ENCODE assay signal across 27 cellular contexts in genomic region chr10:60254776-60255175, GRCh38.
"Had no signal": no experiment of that assay in that cellular context is flagged by ENCODE, and none has a peak within 500 bp of the region (broad histone marks: within the 10 kb centered on the region; RNA-seq: fewer than 3 reads in every experiment).

No MANE protein-coding gene starts in this region.

- H3K9me3 ChIP-seq: stomach, suprapubic skin, testis, thoracic aorta, thyroid gland, tibial artery, tibial nerve, transverse colon, upper lobe of left lung, upper lobe of right lung, uterus, vagina had no signal

- H3K4me3 ChIP-seq: stomach, suprapubic skin, testis, thoracic aorta, thyroid gland, tibial artery, tibial nerve, transverse colon, upper lobe of left lung, upper lobe of right lung, uterus, vagina had no signal

- H3K27ac ChIP-seq: stomach, suprapubic skin, testis, thoracic aorta, thyroid gland, tibial artery, tibial nerve, transverse colon, upper lobe of left lung, upper lobe of right lung, uterus, vagina had no signal

- ATAC-seq: stimulated activated effector memory CD8-positive, alpha-beta T cell treated with anti-CD3 and anti-CD28 coated beads, Interleukin-12 subunit alpha, Interleukin-12 subunit beta, amount 100 ng/mL, for 72 hours; stimulated activated memory B cell treated with anti-CD40 and anti-IgM and Interleukin-4, amounts not matched to agents 10 μg/mL and 1 μg/mL and 100 μg/mL, for 72 hours; stimulated activated naive CD8-positive, alpha-beta T cell treated with anti-CD3 and anti-CD28 coated beads, Interleukin-15, amount 100 ng/mL, for 72 hours; stimulated activated naive CD8-positive, alpha-beta T cell treated with anti-CD3 and anti-CD28 coated beads, Interleukin-15, Interleukin-2, amounts not matched to agents 100 U/mL and 50 U/mL, for 24 hours; upper lobe of right lung had no signal

- H3K36me3 ChIP-seq: stomach, suprapubic skin, thoracic aorta, thyroid gland, tibial artery, tibial nerve, transverse colon, upper lobe of left lung, upper lobe of right lung, uterus, vagina had no signal

- H3K36me3 Mint-ChIP-seq: stimulated activated effector memory CD8-positive, alpha-beta T cell treated with anti-CD3 and anti-CD28 coated beads, Interleukin-12 subunit alpha, Interleukin-12 subunit beta, amount 100 ng/mL, for 72 hours; type B pancreatic cell had no signal

- H3K4me3 Mint-ChIP-seq: stimulated activated effector memory CD8-positive, alpha-beta T cell treated with anti-CD3 and anti-CD28 coated beads, Interleukin-12 subunit alpha, Interleukin-12 subunit beta, amount 100 ng/mL, for 72 hours; stimulated activated memory B cell treated with anti-CD40 and anti-IgM and Interleukin-4, amounts not matched to agents 10 μg/mL and 1 μg/mL and 100 μg/mL, for 72 hours; stimulated activated naive CD8-positive, alpha-beta T cell treated with anti-CD3 and anti-CD28 coated beads, Interleukin-15, amount 100 ng/mL, for 72 hours; stimulated activated naive CD8-positive, alpha-beta T cell treated with anti-CD3 and anti-CD28 coated beads, Interleukin-15, Interleukin-2, amounts not matched to agents 100 ng/mL and 50 ng/mL, for 24 hours; type B pancreatic cell had no signal

- H3K27ac Mint-ChIP-seq: stimulated activated effector memory CD8-positive, alpha-beta T cell treated with anti-CD3 and anti-CD28 coated beads, Interleukin-12 subunit alpha, Interleukin-12 subunit beta, amount 100 ng/mL, for 72 hours; stimulated activated memory B cell treated with anti-CD40 and anti-IgM and Interleukin-4, amounts not matched to agents 10 μg/mL and 1 μg/mL and 100 μg/mL, for 72 hours; stimulated activated naive CD8-positive, alpha-beta T cell treated with anti-CD3 and anti-CD28 coated beads, Interleukin-15, Interleukin-2, amounts not matched to agents 100 ng/mL and 50 ng/mL, for 24 hours; type B pancreatic cell had no signal

- H3K4me1 ChIP-seq: suprapubic skin, testis, thyroid gland, tibial artery, transverse colon, upper lobe of left lung, upper lobe of right lung, uterus, vagina had no signal

- H3K27me3 ChIP-seq: stomach, suprapubic skin, testis, thyroid gland, tibial artery, tibial nerve, transverse colon, upper lobe of left lung, upper lobe of right lung, uterus, vagina had no signal

- H3K27me3 Mint-ChIP-seq: stimulated activated memory B cell treated with anti-CD40 and anti-IgM and Interleukin-4, amounts not matched to agents 10 μg/mL and 1 μg/mL and 100 μg/mL, for 72 hours; stimulated activated naive CD8-positive, alpha-beta T cell treated with anti-CD3 and anti-CD28 coated beads, Interleukin-15, amount 100 ng/mL, for 72 hours; stimulated activated naive CD8-positive, alpha-beta T cell treated with anti-CD3 and anti-CD28 coated beads, Interleukin-15, Interleukin-2, amounts not matched to agents 100 ng/mL and 50 ng/mL, for 24 hours; type B pancreatic cell had no signal

- H3K4me1 Mint-ChIP-seq: stimulated activated naive CD8-positive, alpha-beta T cell treated with anti-CD3 and anti-CD28 coated beads, Interleukin-15, amount 100 ng/mL, for 72 hours had no signal

- DNase-seq: stimulated activated CD4-positive, alpha-beta T cell treated with anti-CD3 and anti-CD28 coated beads, Interleukin-2, amount 100 ng/mL, for 48 hours; stimulated activated CD4-positive, alpha-beta T cell treated with anti-CD3 and anti-CD28 coated beads, Interleukin-4, amount 100 ng/mL, for 1 hour; stimulated activated CD4-positive, alpha-beta T cell treated with anti-CD3 and anti-CD28 coated beads, Interleukin-4, amount 100 ng/mL, for 24 hours; stimulated activated CD4-positive, alpha-beta T cell treated with anti-CD3 and anti-CD28 coated beads, Interleukin-4, amount 100 ng/mL, for 4 hours; stimulated activated CD8-positive, alpha-beta memory T cell treated with anti-CD3 and anti-CD28 coated beads, Interleukin-4, amount 100 ng/mL, for 48 hours; stimulated activated naive CD4-positive, alpha-beta T cell; stimulated activated naive CD4-positive, alpha-beta T cell treated with Interleukin-2 at 50 U/mL for 16 hours; stimulated activated naive CD8-positive, alpha-beta T cell treated with anti-CD3 and anti-CD28 coated beads, Interleukin-15, amount 100 ng/mL, for 72 hours; stimulated activated naive CD8-positive, alpha-beta T cell treated with anti-CD3 and anti-CD28 coated beads, Interleukin-15, Interleukin-2, amounts not matched to agents 100 U/mL and 50 U/mL, for 24 hours; stomach; substantia nigra; testis; thyroid gland; tibial artery; transverse colon; trophoblast cell; upper lobe of left lung; upper lobe of right lung; uterus had no signal

- H3K9me3 Mint-ChIP-seq: stimulated activated effector memory CD8-positive, alpha-beta T cell treated with anti-CD3 and anti-CD28 coated beads, Interleukin-12 subunit alpha, Interleukin-12 subunit beta, amount 100 ng/mL, for 72 hours; stimulated activated memory B cell treated with anti-CD40 and anti-IgM and Interleukin-4, amounts not matched to agents 10 μg/mL and 1 μg/mL and 100 μg/mL, for 72 hours; stimulated activated naive CD8-positive, alpha-beta T cell treated with anti-CD3 and anti-CD28 coated beads, Interleukin-15, amount 100 ng/mL, for 72 hours; stimulated activated naive CD8-positive, alpha-beta T cell treated with anti-CD3 and anti-CD28 coated beads, Interleukin-15, Interleukin-2, amounts not matched to agents 100 ng/mL and 50 ng/mL, for 24 hours; type B pancreatic cell had no signal
